ENCODE assay signal across 1 cellular context in genomic region chr4:181017038-181017437, GRCh38.
TF ChIP-seq lines count a peak whose summit lies in the region.

No MANE protein-coding gene starts in this region.

TF ChIP-seq in WTC11, 78 proteins besides CTCF, POLR2A, EP300 and RAD21 (continued from another document):
- TF ChIP-seq AR (CRISPR knock-in tag; IDR thresholded peaks at IDR 0.05) (no peak), NR1H2 (CRISPR knock-in tag; IDR thresholded peaks at IDR 0.05) (no peak), NR3C1 (CRISPR knock-in tag; conservative IDR thresholded peaks at IDR 0.05; ENCODE audit: low read depth) (no peak), SOX15 (CRISPR knock-in tag; IDR thresholded peaks at IDR 0.05) (no peak), ZBTB43 (CRISPR knock-in tag; IDR thresholded peaks at IDR 0.05) (no peak)
TF ChIP-seq in WTC11: peak in this region for 0.
